37 cellular contexts compared by ENCODE assay signal in the genomic region with DNA sequence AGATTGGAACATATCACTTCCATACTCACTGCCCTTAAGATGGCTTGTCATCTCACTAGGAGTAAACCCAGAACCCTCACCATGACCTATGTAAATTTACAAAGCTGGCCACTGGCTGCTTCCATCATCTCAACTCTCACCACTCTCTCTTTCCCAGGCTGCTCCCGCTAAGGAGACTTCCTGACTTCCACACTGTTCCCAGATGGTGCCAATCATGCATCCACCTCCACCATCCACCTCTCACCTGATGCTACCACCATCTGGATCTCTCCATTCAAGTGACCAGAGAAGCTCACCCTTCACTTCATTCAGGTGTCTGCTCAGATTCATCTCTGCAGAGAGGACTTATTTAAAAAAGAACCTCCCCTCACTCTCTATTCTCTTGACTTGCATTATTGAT.
"Had no signal": no experiment of that assay in that cellular context is flagged by ENCODE, and none has a peak within 500 bp of the region (broad histone marks: within the 10 kb centered on the region; RNA-seq: fewer than 3 reads in every experiment).

No MANE protein-coding gene starts in this region.

- H3K4me3 Mint-ChIP-seq: activated naive CD4-positive, alpha-beta T cell treated with anti-CD3 and anti-CD28 coated beads for 36 hours; activated naive CD4-positive, alpha-beta T cell treated with anti-CD3 and anti-CD28 coated beads, Interleukin-2, amount 10 ng/mL, durations not matched to agents 7 days and 5 days; activated naive CD4-positive, alpha-beta T cell treated with anti-CD3 and anti-CD28 coated beads, Interleukin-2, amount 50 U/mL, for 24 hours; activated naive CD8-positive, alpha-beta T cell; activated naive CD8-positive, alpha-beta T cell treated with anti-CD3 and anti-CD28 coated beads for 36 hours; activated naive CD8-positive, alpha-beta T cell treated with anti-CD3 and anti-CD28 coated beads, Interleukin-2, amount 10 ng/mL, durations not matched to agents 7 days and 5 days; activated naive CD8-positive, alpha-beta T cell treated with anti-CD3 and anti-CD28 coated beads, Interleukin-2, amount 50 U/mL, for 24 hours; activated T-cell treated with anti-CD3 and anti-CD28 coated beads, Interleukin-2, amount 50 U/mL, for 24 hours; activated T-cell treated with anti-CD3 and anti-CD28 coated beads, Interleukin-2, amount 50 U/mL, for 4 hours; activated T-cell treated with anti-CD3 and anti-CD28 coated beads, Interleukin-2, amount 50 U/mL, for 72 hours; activated T-helper 1 cell treated with anti-CD3 and anti-CD28 coated beads, Interleukin-12 subunit alpha, Interleukin-12 subunit beta, Interleukin-2, Interleukin-4 antibody, amounts not matched to agents 30 ng/mL and 10 ng/mL and 1 ng/mL, durations not matched to agents 14 hours and 24 hours and 36 hours; activated T-helper 17 cell treated with anti-CD3 and anti-CD28 coated beads, Interleukin-2, amount 50 U/mL, for 72 hours; brain; central memory CD8-positive, alpha-beta T cell had no signal

- H3K9me3 Mint-ChIP-seq: activated naive CD4-positive, alpha-beta T cell treated with anti-CD3 and anti-CD28 coated beads for 36 hours; activated naive CD4-positive, alpha-beta T cell treated with anti-CD3 and anti-CD28 coated beads, Interleukin-2, amount 10 ng/mL, durations not matched to agents 7 days and 5 days; activated naive CD4-positive, alpha-beta T cell treated with anti-CD3 and anti-CD28 coated beads, Interleukin-2, amount 50 U/mL, for 24 hours; activated naive CD4-positive, alpha-beta T cell treated with anti-CD3 and anti-CD28 coated beads, Interleukin-2, amount 50 U/mL, for 72 hours; activated naive CD8-positive, alpha-beta T cell treated with anti-CD3 and anti-CD28 coated beads for 36 hours; activated naive CD8-positive, alpha-beta T cell treated with anti-CD3 and anti-CD28 coated beads, Interleukin-2, amount 10 ng/mL, durations not matched to agents 7 days and 5 days; activated naive CD8-positive, alpha-beta T cell treated with anti-CD3 and anti-CD28 coated beads, Interleukin-2, amount 50 U/mL, for 24 hours; activated T-cell treated with anti-CD3 and anti-CD28 coated beads, Interleukin-2, amount 50 U/mL, for 24 hours; activated T-cell treated with anti-CD3 and anti-CD28 coated beads, Interleukin-2, amount 50 U/mL, for 4 hours; activated T-cell treated with anti-CD3 and anti-CD28 coated beads, Interleukin-2, amount 50 U/mL, for 72 hours; activated T-helper 1 cell treated with anti-CD3 and anti-CD28 coated beads, Interleukin-12 subunit alpha, Interleukin-12 subunit beta, Interleukin-2, Interleukin-4 antibody, amounts not matched to agents 30 ng/mL and 10 ng/mL and 1 ng/mL, durations not matched to agents 14 hours and 24 hours and 36 hours; activated T-helper 17 cell treated with anti-CD3 and anti-CD28 coated beads, Interleukin-2, amount 50 U/mL, for 72 hours; activated T-helper 2 cell treated with anti-CD3 and anti-CD28 coated beads, Interferon-gamma antibody, Interleukin-2, Interleukin-4, amounts not matched to agents 10 μg/mL and 5 μg/mL and 100 μg/mL, durations not matched to agents 14 hours and 24 hours and 36 hours; brain; central memory CD8-positive, alpha-beta T cell had no signal

- ATAC-seq: activated naive CD4-positive, alpha-beta T cell treated with anti-CD3 and anti-CD28 coated beads, Interleukin-2, amount 50 U/mL, for 72 hours; activated naive CD8-positive, alpha-beta T cell treated with anti-CD3 and anti-CD28 coated beads, Interleukin-2, amount 50 U/mL, for 24 hours; activated T-cell treated with anti-CD3 and anti-CD28 coated beads, Interleukin-2, amount 50 U/mL, for 4 hours; activated T-cell treated with anti-CD3 and anti-CD28 coated beads, Interleukin-2, amount 50 U/mL, for 72 hours; activated T-helper 17 cell treated with anti-CD3 and anti-CD28 coated beads, Interleukin-2, amount 50 U/mL, for 72 hours; body of pancreas had no signal

- H3K36me3 Mint-ChIP-seq: activated naive CD4-positive, alpha-beta T cell treated with anti-CD3 and anti-CD28 coated beads, Interleukin-2, amount 10 ng/mL, durations not matched to agents 7 days and 5 days; activated naive CD4-positive, alpha-beta T cell treated with anti-CD3 and anti-CD28 coated beads, Interleukin-2, amount 50 U/mL, for 24 hours; activated naive CD4-positive, alpha-beta T cell treated with anti-CD3 and anti-CD28 coated beads, Interleukin-2, amount 50 U/mL, for 72 hours; activated naive CD8-positive, alpha-beta T cell; activated naive CD8-positive, alpha-beta T cell treated with anti-CD3 and anti-CD28 coated beads for 36 hours; activated naive CD8-positive, alpha-beta T cell treated with anti-CD3 and anti-CD28 coated beads, Interleukin-2, amount 10 ng/mL, durations not matched to agents 7 days and 5 days; brain had no signal

- H3K4me1 Mint-ChIP-seq: activated naive CD4-positive, alpha-beta T cell treated with anti-CD3 and anti-CD28 coated beads, Interleukin-2, amount 10 ng/mL, durations not matched to agents 7 days and 5 days; activated naive CD4-positive, alpha-beta T cell treated with anti-CD3 and anti-CD28 coated beads, Interleukin-2, amount 50 U/mL, for 24 hours; activated naive CD8-positive, alpha-beta T cell treated with anti-CD3 and anti-CD28 coated beads for 36 hours; activated naive CD8-positive, alpha-beta T cell treated with anti-CD3 and anti-CD28 coated beads, Interleukin-2, amount 10 ng/mL, durations not matched to agents 7 days and 5 days; activated naive CD8-positive, alpha-beta T cell treated with anti-CD3 and anti-CD28 coated beads, Interleukin-2, amount 50 U/mL, for 24 hours; activated T-helper 17 cell treated with anti-CD3 and anti-CD28 coated beads, Interleukin-2, amount 50 U/mL, for 72 hours; brain; central memory CD8-positive, alpha-beta T cell had no signal

- DNase-seq: activated effector memory CD4-positive, alpha-beta T cell treated with anti-CD3 and anti-CD28 coated beads, Interleukin-2, amount 50 U/mL, for 16 hours; activated effector memory CD4-positive, alpha-beta T cell treated with Interleukin-2 at 50 U/mL for 16 hours; activated gamma-delta T cell; activated gamma-delta T cell treated with Interleukin-2 at 50 U/mL for 16 hours; activated naive CD4-positive, alpha-beta T cell; activated naive CD4-positive, alpha-beta T cell treated with anti-CD3 and anti-CD28 coated beads for 36 hours; activated naive CD4-positive, alpha-beta T cell treated with anti-CD3 and anti-CD28 coated beads, Interleukin-2, amount 10 ng/mL, durations not matched to agents 7 days and 5 days; activated naive CD4-positive, alpha-beta T cell treated with anti-CD3 and anti-CD28 coated beads, Interleukin-2, amount 50 U/mL, for 16 hours; activated naive CD4-positive, alpha-beta T cell treated with Interleukin-2 at 50 U/mL for 16 hours; activated naive CD8-positive, alpha-beta T cell treated with anti-CD3 and anti-CD28 coated beads for 36 hours; activated naive CD8-positive, alpha-beta T cell treated with anti-CD3 and anti-CD28 coated beads, Interleukin-2, amount 10 ng/mL, durations not matched to agents 7 days and 5 days; activated naive CD8-positive, alpha-beta T cell treated with anti-CD3 and anti-CD28 coated beads, Interleukin-2, amount 50 U/mL, for 24 hours; activated T-cell treated with anti-CD3 and anti-CD28 coated beads, Interleukin-2, amount 50 U/mL, for 1 hour; activated T-cell treated with anti-CD3 and anti-CD28 coated beads, Interleukin-2, amount 50 U/mL, for 24 hours; activated T-cell treated with anti-CD3 and anti-CD28 coated beads, Interleukin-2, amount 50 U/mL, for 4 hours; activated T-cell treated with anti-CD3 and anti-CD28 coated beads, Interleukin-2, amount 50 U/mL, for 48 hours; activated T-cell treated with anti-CD3 and anti-CD28 coated beads, Interleukin-2, amount 50 U/mL, for 72 hours; adrenal gland; amniotic stem cell; amygdala; anterior cingulate cortex; aorta; body of pancreas; brain microvascular endothelial cell; central memory CD4-positive, alpha-beta T cell; cerebellar nuclear complex had no signal

- H3K27me3 Mint-ChIP-seq: activated naive CD4-positive, alpha-beta T cell treated with anti-CD3 and anti-CD28 coated beads, Interleukin-2, amount 10 ng/mL, durations not matched to agents 7 days and 5 days had no signal

- H3K27ac ChIP-seq: adrenal gland, ascending aorta, brain microvascular endothelial cell, breast epithelium, cardiac muscle cell had no signal

- H3K27ac Mint-ChIP-seq: activated naive CD4-positive, alpha-beta T cell treated with anti-CD3 and anti-CD28 coated beads for 36 hours; activated naive CD4-positive, alpha-beta T cell treated with anti-CD3 and anti-CD28 coated beads, Interleukin-2, amount 10 ng/mL, durations not matched to agents 7 days and 5 days; activated naive CD4-positive, alpha-beta T cell treated with anti-CD3 and anti-CD28 coated beads, Interleukin-2, amount 50 U/mL, for 24 hours; activated naive CD4-positive, alpha-beta T cell treated with anti-CD3 and anti-CD28 coated beads, Interleukin-2, amount 50 U/mL, for 72 hours; activated naive CD8-positive, alpha-beta T cell; activated naive CD8-positive, alpha-beta T cell treated with anti-CD3 and anti-CD28 coated beads for 36 hours; activated naive CD8-positive, alpha-beta T cell treated with anti-CD3 and anti-CD28 coated beads, Interleukin-2, amount 10 ng/mL, durations not matched to agents 7 days and 5 days; activated naive CD8-positive, alpha-beta T cell treated with anti-CD3 and anti-CD28 coated beads, Interleukin-2, amount 50 U/mL, for 24 hours; activated T-cell treated with anti-CD3 and anti-CD28 coated beads, Interleukin-2, amount 50 U/mL, for 24 hours; activated T-cell treated with anti-CD3 and anti-CD28 coated beads, Interleukin-2, amount 50 U/mL, for 72 hours; activated T-helper 1 cell treated with anti-CD3 and anti-CD28 coated beads, Interleukin-12 subunit alpha, Interleukin-12 subunit beta, Interleukin-2, Interleukin-4 antibody, amounts not matched to agents 30 ng/mL and 10 ng/mL and 1 ng/mL, durations not matched to agents 14 hours and 24 hours and 36 hours; activated T-helper 17 cell treated with anti-CD3 and anti-CD28 coated beads, Interleukin-2, amount 50 U/mL, for 72 hours; activated T-helper 2 cell treated with anti-CD3 and anti-CD28 coated beads, Interferon-gamma antibody, Interleukin-2, Interleukin-4, amounts not matched to agents 10 μg/mL and 5 μg/mL and 100 μg/mL, durations not matched to agents 14 hours and 24 hours and 36 hours; brain had no signal
